ENCODE assay signal across 7 cellular contexts in the genomic region with DNA sequence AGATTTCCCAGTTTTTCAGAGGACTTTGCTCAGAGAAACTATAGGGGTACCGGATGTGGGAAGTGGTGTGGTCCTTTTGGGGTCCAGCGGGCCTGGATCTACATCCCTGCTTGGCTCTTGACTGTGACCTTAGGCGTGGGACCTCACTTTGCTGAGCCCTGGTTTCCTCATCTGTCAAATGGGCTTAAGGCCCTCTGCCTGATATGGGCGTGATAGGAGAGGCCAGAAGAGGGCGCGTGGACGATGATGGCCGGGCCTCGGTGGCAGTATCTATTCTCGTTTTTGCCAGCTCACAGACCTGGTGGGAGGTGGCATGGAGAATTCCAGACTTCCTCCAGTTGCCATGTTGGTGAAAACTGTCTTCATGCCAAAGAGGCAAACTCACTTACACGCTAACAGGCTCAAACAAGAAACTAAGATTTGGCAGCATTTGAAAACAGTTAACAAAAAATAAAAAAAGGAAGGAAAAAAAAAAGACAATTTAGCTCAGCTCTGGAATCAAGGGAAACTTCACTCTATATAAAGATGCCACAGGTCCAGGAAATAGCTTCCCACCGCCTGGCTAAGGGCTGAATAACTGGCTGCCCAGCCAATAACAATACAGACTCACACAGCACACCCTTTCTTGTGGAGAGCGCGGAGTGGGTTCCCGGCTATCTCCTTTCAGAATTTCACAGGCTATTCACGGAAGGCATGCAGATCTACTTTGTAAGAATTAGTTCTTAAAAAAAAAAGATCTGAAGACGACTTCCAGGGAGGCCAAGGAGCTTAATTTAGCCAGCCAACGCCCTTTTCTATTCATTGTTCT. TPM values are rescaled to one million over a fixed set of nuclear protein-coding genes. Genes with fewer than 3 reads are reported as not detected.
DNase-seq lines count a peak whose midpoint lies in the region; ATAC-seq lines count a peak whose summit lies in the region.

No MANE protein-coding gene starts in this region.

- H3K4me1 Mint-ChIP-seq in activated CD4-positive, alpha-beta memory T cell treated with anti-CD3 and anti-CD28 coated beads for 36 hours (ENCODE audit: low read depth), result peaks cover 15% of the 10 kb centered on the region

- H3K36me3 Mint-ChIP-seq in activated CD4-positive, alpha-beta memory T cell treated with anti-CD3 and anti-CD28 coated beads for 36 hours, result no peaks in the 10 kb centered on the region

- H3K4me3 Mint-ChIP-seq in activated CD4-positive, alpha-beta memory T cell treated with anti-CD3 and anti-CD28 coated beads for 36 hours, result peak overlapping the region; percentile 54

- H3K27ac Mint-ChIP-seq in activated CD4-positive, alpha-beta memory T cell treated with anti-CD3 and anti-CD28 coated beads for 36 hours, result no peak overlapping the region

- intact Hi-C loops in activated CD4-positive, alpha-beta memory T cell treated with anti-CD3 and anti-CD28 coated beads for 36 hours (cut with micrococcal nuclease), result no loop called here
- intact Hi-C loops in Right ventricle myocardium inferior (cut with DNase I), result no loop called here

- CTCF ChIA-PET in activated CD4-positive, alpha-beta memory T cell treated with anti-CD3 and anti-CD28 coated beads for 36 hours (lab: Charles Lee), result interaction anchor here (0.6 to 3.7 kb wide), 19 partner anchors 8 to 932 kb away, joined by 3 to 41 read pairs (median 3); a partner anchor contains a TSS

- H3K9me3 Mint-ChIP-seq in activated CD4-positive, alpha-beta memory T cell treated with anti-CD3 and anti-CD28 coated beads for 36 hours, result no peaks in the 10 kb centered on the region

- POLR2A ChIA-PET in activated CD4-positive, alpha-beta memory T cell treated with anti-CD3 and anti-CD28 coated beads for 36 hours (lab: Charles Lee), result interaction anchor here (0.6 kb wide), 1 partner anchor 176 kb away, joined by 3 read pairs; no protein-coding TSS in a partner anchor

- peaks cover 37% of the 10 kb centered on the region for H3K27me3 Mint-ChIP-seq in activated CD4-positive, alpha-beta memory T cell treated with anti-CD3 and anti-CD28 coated beads for 36 hours

- peak; percentile 58 for DNase-seq in HCEC 1CT
- no peak for DNase-seq in activated CD4-positive, alpha-beta memory T cell treated with anti-CD3 and anti-CD28 coated beads for 36 hours
- DNase-seq in Right ventricle myocardium inferior (ENCODE audit: missing footprints), result no peak
- peak; percentile 80 for DNase-seq in pons (ENCODE audit: low spot score)
- DNase-seq in COR-L47 (lab: John Stamatoyannopoulos, UW), result no peak
- DNase-seq in NCI-H2081 treated with DMSO at 0.1 percent for 48 hours (lab: John Stamatoyannopoulos, UW), result no peak

- ATAC-seq in Right ventricle myocardium inferior (peak; percentile 35), GM19397 (IDR thresholded peaks at IDR 0.05; ENCODE audit: unreplicated experiment) (no peak)

RNA-seq across cellular contexts. Expression of a gene that starts 1.7 kb away (rescaled TPM):
- total RNA-seq in activated CD4-positive, alpha-beta memory T cell treated with anti-CD3 and anti-CD28 coated beads for 36 hours, result 1 to 10 TPM in 1 of 2 experiments, under 1 TPM in 1; 0.99 to 1.1 TPM
- 5.4 TPM for total RNA-seq in Right ventricle myocardium inferior

Comparison
In these comparisons a context has a peak if more than half of its experiments do, and no peak if none do; other contexts are left out.
1. DNase-seq: peak in HCEC 1CT (single experiment) and pons (single experiment); none in activated CD4-positive, alpha-beta memory T cell treated with anti-CD3 and anti-CD28 coated beads for 36 hours (single experiment), Right ventricle myocardium inferior (single experiment), COR-L47 (single experiment) and NCI-H2081 treated with DMSO at 0.1 percent for 48 hours (single experiment).